32 cellular contexts compared by ENCODE assay signal in the genomic region with DNA sequence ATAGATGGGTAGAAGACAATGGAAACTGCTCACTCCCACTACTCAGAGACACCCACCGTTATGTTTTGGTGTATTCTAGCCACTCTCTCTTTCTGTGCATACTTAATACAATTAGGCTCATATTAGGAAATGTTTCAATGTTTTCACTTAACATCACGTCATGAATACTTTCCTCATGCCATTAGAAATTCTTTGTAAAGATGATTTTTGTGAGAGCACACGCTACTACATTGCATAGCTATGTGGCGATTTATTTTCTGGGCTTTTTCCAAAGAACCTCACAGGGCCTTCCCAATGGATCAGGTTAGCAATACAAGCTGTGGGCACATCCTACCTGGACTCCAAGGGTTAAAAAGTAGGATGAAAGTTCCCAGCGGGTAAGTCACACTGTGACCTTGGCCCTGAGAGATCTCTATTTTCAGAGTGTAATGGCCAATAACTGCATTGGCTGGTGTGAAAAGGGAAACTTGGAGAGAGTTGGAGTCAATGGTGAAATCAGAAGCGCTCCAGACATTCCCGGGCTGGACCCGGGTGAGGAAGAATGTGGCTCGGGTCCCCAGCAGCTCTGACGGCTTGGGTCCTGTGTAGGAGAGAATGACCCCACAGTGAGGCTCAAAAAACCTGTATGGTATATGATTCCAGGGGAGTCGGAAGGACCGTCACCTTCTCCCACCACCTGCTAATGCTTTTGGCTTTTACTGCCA. TPM values are rescaled to one million over a fixed set of nuclear protein-coding genes. Genes with fewer than 3 reads are reported as not detected.
DNase-seq lines count a peak whose midpoint lies in the region; ATAC-seq, FAIRE-seq and TF ChIP-seq lines count a peak whose summit lies in the region.
"Had no signal": no experiment of that assay in that cellular context is flagged by ENCODE, and none has a peak within 500 bp of the region (broad histone marks: within the 10 kb centered on the region; RNA-seq: fewer than 3 reads in every experiment).

No MANE protein-coding gene starts in this region.

- CTCF ChIA-PET in HepG2 (lab: Yijun Ruan, JAX; ENCODE audit: low intra/inter-chr PET ratio, low total read pairs): no interaction called here

- DNase-seq in HepG2 (ENCODE audit: low spot score): no peak
- no peak for DNase-seq in right lobe of liver
- DNase-seq in chondrocyte (ENCODE audit: low spot score): no peak
- no peak for DNase-seq in activated naive CD4-positive, alpha-beta T cell treated with Interleukin-2 at 50 U/mL for 16 hours
- DNase-seq in osteoblast (ENCODE audit: insufficient read length, low spot score, missing footprints): no peak
- DNase-seq in globus pallidus (ENCODE audit: low spot score): no peak
- no peak for DNase-seq in omental fat pad (ENCODE audit: low spot score)
- DNase-seq: activated CD4-positive, alpha-beta memory T cell treated with anti-CD3 and anti-CD28 coated beads, Interleukin-2, amount 10 ng/mL, durations not matched to agents 7 days and 5 days; activated CD4-positive, CD25-positive, alpha-beta regulatory T cell treated with anti-CD3 and anti-CD28 coated beads, Interleukin-2, amount 50 U/mL, for 72 hours; activated CD8-positive, alpha-beta memory T cell treated with anti-CD3 and anti-CD28 coated beads, Interleukin-2, amount 50 U/mL, for 48 hours; dermis blood vessel endothelial cell; foreskin keratinocyte; GDM1; mesenchymal stem cell; NCI-H510A; sigmoid colon; stimulated activated CD4-positive, alpha-beta T cell treated with anti-CD3 and anti-CD28 coated beads, Interleukin-15, amount 100 ng/mL, for 24 hours; stimulated activated naive B cell treated with anti-CD40 and anti-IgM and Interleukin-4, amounts not matched to agents 10 μg/mL and 1 μg/mL and 100 μg/mL, for 72 hours had no signal

- H3K27me3 Mint-ChIP-seq in chondrocyte (ENCODE audit: low read depth): peaks cover 54% of the 10 kb centered on the region

- no peak for FAIRE-seq in HepG2 (lab: Jason Lieb, UNC)
- FAIRE-seq: GM18507, HTR-8/SVneo had no signal

- H2AFZ ChIP-seq in HepG2 (ENCODE audit: low read length) (no peak overlapping the region), osteoblast (ENCODE audit: low read length) (no peak overlapping the region)
- H2AFZ ChIP-seq: hepatocyte had no signal

- no peak for TF ChIP-seq POLR2A in HepG2 (IDR thresholded peaks at IDR 0.05; ENCODE audit: insufficient read depth in 1 of 2, low read depth in 2 of 2, low read length in 2 of 2)
- TF ChIP-seq POLR2A in right lobe of liver (IDR thresholded peaks at IDR 0.05): no peak
- no peak for TF ChIP-seq POLR2A in gastroesophageal sphincter (IDR thresholded peaks at IDR 0.05)

- TF ChIP-seq RAD21 in HepG2 (CRISPR knock-in tag; IDR thresholded peaks at IDR 0.05): no peak

- H3K9ac ChIP-seq in HepG2 (ENCODE audit: insufficient read depth, low read depth, low read length): no peak overlapping the region
- H3K9ac ChIP-seq: BLaER1, neural progenitor cell had no signal

- H3K27ac Mint-ChIP-seq in chondrocyte (ENCODE audit: unreplicated experiment): peak overlapping the region; percentile 57
- H3K27ac Mint-ChIP-seq: activated CD4-positive, alpha-beta memory T cell treated with anti-CD3 and anti-CD28 coated beads, Interleukin-2, amount 10 ng/mL, durations not matched to agents 7 days and 5 days; activated naive CD4-positive, alpha-beta T cell treated with anti-CD3 and anti-CD28 coated beads, Interleukin-2, amount 50 U/mL, for 24 hours; neural progenitor cell; progenitor cell of endocrine pancreas; stimulated activated naive B cell treated with anti-CD40 and anti-IgM and Interleukin-4, amounts not matched to agents 10 μg/mL and 1 μg/mL and 100 μg/mL, for 72 hours had no signal

- peak overlapping the region in 1 of 3 experiments; percentile 52; a peak in 1 of 6 replicates for H3K4me3 ChIP-seq in HepG2 (replicated peaks in 1 of 3; ENCODE audit: insufficient read depth in 1 of 3, low read depth in 2 of 3, low read length in 3 of 3)
- H3K4me3 ChIP-seq in right lobe of liver: no peak overlapping the region
- H3K4me3 ChIP-seq in gastroesophageal sphincter: no peak overlapping the region
- H3K4me3 ChIP-seq in osteoblast (ENCODE audit: insufficient read depth, low read length): no peak overlapping the region
- H3K4me3 ChIP-seq: BLaER1, cardiac muscle cell, hepatocyte, neural progenitor cell, sigmoid colon had no signal

- H3K9me3 ChIP-seq in HepG2 (ENCODE audit: low read length) (no peaks in the 10 kb centered on the region), right lobe of liver (no peaks in the 10 kb centered on the region), gastroesophageal sphincter (no peaks in the 10 kb centered on the region), osteoblast (ENCODE audit: low read depth, low read length) (no peaks in the 10 kb centered on the region)
- H3K9me3 ChIP-seq: BLaER1, sigmoid colon had no signal

- peaks cover 3% of the 10 kb centered on the region for H3K36me3 Mint-ChIP-seq in chondrocyte (ENCODE audit: low read depth)
- H3K36me3 Mint-ChIP-seq: activated naive CD4-positive, alpha-beta T cell treated with anti-CD3 and anti-CD28 coated beads, Interleukin-2, amount 50 U/mL, for 24 hours; neural progenitor cell; stimulated activated naive B cell treated with anti-CD40 and anti-IgM and Interleukin-4, amounts not matched to agents 10 μg/mL and 1 μg/mL and 100 μg/mL, for 72 hours had no signal

- H3K4me1 ChIP-seq in HepG2 (ENCODE audit: insufficient read depth, low read length): peaks cover 11% of the 10 kb centered on the region
- no peaks in the 10 kb centered on the region for H3K4me1 ChIP-seq in right lobe of liver
- H3K4me1 ChIP-seq in gastroesophageal sphincter: no peaks in the 10 kb centered on the region
- no peaks in the 10 kb centered on the region for H3K4me1 ChIP-seq in osteoblast (ENCODE audit: insufficient read depth, low read length)
- H3K4me1 ChIP-seq: BLaER1, foreskin keratinocyte, neural progenitor cell had no signal

- ATAC-seq in HepG2: peak; percentile 73
- no peak for ATAC-seq in right lobe of liver
- peak; percentile 39 for ATAC-seq in gastroesophageal sphincter
- no peak for ATAC-seq in omental fat pad (ENCODE audit: low FRiP score)
- ATAC-seq: foreskin keratinocyte, left lobe of liver had no signal

- no peaks in the 10 kb centered on the region for H3K36me3 ChIP-seq in HepG2 (replicated peaks in 1 of 2; ENCODE audit: control insufficient read depth in 1 of 2, insufficient read depth in 2 of 2, low read length in 2 of 2)
- no peaks in the 10 kb centered on the region for H3K36me3 ChIP-seq in right lobe of liver
- H3K36me3 ChIP-seq in gastroesophageal sphincter: no peaks in the 10 kb centered on the region
- no peaks in the 10 kb centered on the region for H3K36me3 ChIP-seq in osteoblast (ENCODE audit: insufficient read depth, low read length)
- H3K36me3 ChIP-seq: BLaER1, cardiac muscle cell, neural progenitor cell, sigmoid colon had no signal

- TF ChIP-seq EP300 in HepG2 (IDR thresholded peaks at IDR 0.05; ENCODE audit: low read depth in 2 of 2, low read length in 2 of 2): no peak
- TF ChIP-seq EP300 in HepG2 (CRISPR knock-in tag; IDR thresholded peaks at IDR 0.05; ENCODE audit: borderline replicate concordance): no peak
- no peak for TF ChIP-seq EP300 in gastroesophageal sphincter (IDR thresholded peaks at IDR 0.05)

- H3K4me3 Mint-ChIP-seq in chondrocyte (ENCODE audit: unreplicated experiment): no peak overlapping the region
- H3K4me3 Mint-ChIP-seq: activated CD4-positive, alpha-beta memory T cell treated with anti-CD3 and anti-CD28 coated beads, Interleukin-2, amount 10 ng/mL, durations not matched to agents 7 days and 5 days; activated naive CD4-positive, alpha-beta T cell treated with anti-CD3 and anti-CD28 coated beads, Interleukin-2, amount 50 U/mL, for 24 hours; neural progenitor cell had no signal

- H3K27me3 ChIP-seq in HepG2 (ENCODE audit: control insufficient read depth in 1 of 2, insufficient read depth in 2 of 2, low read length in 2 of 2) (peaks cover 3 to 41% of the 10 kb centered on the region in 2 experiments; a peak in 3 of 5 replicates), right lobe of liver (peaks cover 0 to 7% of the 10 kb centered on the region in 2 donors), gastroesophageal sphincter (peaks cover 48% of the 10 kb centered on the region), osteoblast (ENCODE audit: insufficient read depth, low read length) (peaks cover 59% of the 10 kb centered on the region)
- H3K27me3 ChIP-seq: BLaER1 had no signal

- POLR2A ChIA-PET in HepG2 (lab: Yijun Ruan, JAX): no interaction called here

- H3K9me3 Mint-ChIP-seq in chondrocyte (ENCODE audit: low read depth): no peaks in the 10 kb centered on the region
- H3K9me3 Mint-ChIP-seq: activated CD4-positive, alpha-beta memory T cell treated with anti-CD3 and anti-CD28 coated beads, Interleukin-2, amount 10 ng/mL, durations not matched to agents 7 days and 5 days; activated naive CD4-positive, alpha-beta T cell treated with anti-CD3 and anti-CD28 coated beads, Interleukin-2, amount 50 U/mL, for 24 hours; neural progenitor cell; stimulated activated naive B cell treated with anti-CD40 and anti-IgM and Interleukin-4, amounts not matched to agents 10 μg/mL and 1 μg/mL and 100 μg/mL, for 72 hours had no signal

- H3K79me2 ChIP-seq in HepG2 (ENCODE audit: insufficient read depth, low read length) (no peaks in the 10 kb centered on the region), osteoblast (ENCODE audit: insufficient read depth, low read length) (no peaks in the 10 kb centered on the region)
- H3K79me2 ChIP-seq: hepatocyte had no signal

- H3K27ac ChIP-seq in HepG2 (ENCODE audit: extremely low read length, insufficient read depth, low read length): no peak overlapping the region
- H3K27ac ChIP-seq in right lobe of liver: no peak overlapping the region
- no peak overlapping the region for H3K27ac ChIP-seq in gastroesophageal sphincter
- no peak overlapping the region for H3K27ac ChIP-seq in osteoblast (ENCODE audit: low read depth, low read length)
- H3K27ac ChIP-seq: 22Rv1, BLaER1, cardiac muscle cell, foreskin keratinocyte, hepatocyte, neural progenitor cell, RWPE1, sigmoid colon had no signal

- in situ Hi-C loops in HepG2 (cut with HindIII; ENCODE audit: extremely low pct_ligation_motif_present, low pct_unique_long_range_greater_than_20kb): no loop called here

- no TSS peak for BruUV-seq in HepG2 (replicated peaks; lab: Mats Ljungman, UMichigan)

- H3K4me1 Mint-ChIP-seq in chondrocyte (ENCODE audit: low read depth): peaks cover 5% of the 10 kb centered on the region
- H3K4me1 Mint-ChIP-seq: activated CD4-positive, alpha-beta memory T cell treated with anti-CD3 and anti-CD28 coated beads, Interleukin-2, amount 10 ng/mL, durations not matched to agents 7 days and 5 days; activated naive CD4-positive, alpha-beta T cell treated with anti-CD3 and anti-CD28 coated beads, Interleukin-2, amount 50 U/mL, for 24 hours had no signal

- 36% methylated on average over 12 of the region's 12 CpGs for WGBS in HepG2 (ENCODE audit: low lambda C conversion rate)
- WGBS in right lobe of liver (ENCODE audit: insufficient coverage, low coverage, low lambda C conversion rate, missing lambda C conversion rate): 46% methylated on average over 12 of the region's 12 CpGs
- 53 to 55% methylated on average over 4 to 11 of the region's 12 CpGs for WGBS in gastroesophageal sphincter (ENCODE audit: low coverage in 1 of 2), 2 donors

- intact Hi-C loops in HepG2 (cut with micrococcal nuclease; ENCODE audit: unreplicated experiment) (no loop called here), right lobe of liver (cut with DNase I) (no loop called here)

- H3K4me2 ChIP-seq in HepG2 (ENCODE audit: low read depth, low read length) (peak overlapping the region; percentile 37; the same call in 1 of the 2 replicates), osteoblast (ENCODE audit: insufficient read depth, low read length) (no peak overlapping the region)
- H3K4me2 ChIP-seq: BLaER1, hepatocyte had no signal

- TF ChIP-seq CTCF in HepG2 (CRISPR knock-in tag; IDR thresholded peaks at IDR 0.05): no peak
- TF ChIP-seq CTCF in right lobe of liver (IDR thresholded peaks at IDR 0.05): no peak
- TF ChIP-seq CTCF in chondrocyte (IDR thresholded peaks at IDR 0.05): no peak
- TF ChIP-seq CTCF in gastroesophageal sphincter (IDR thresholded peaks at IDR 0.05): no peak
- TF ChIP-seq CTCF in osteoblast (IDR thresholded peaks at IDR 0.05; ENCODE audit: extremely low read depth, low read depth, low read length): no peak
- no peak for TF ChIP-seq CTCF in omental fat pad (IDR thresholded peaks at IDR 0.05)

- H4K20me1 ChIP-seq in HepG2 (ENCODE audit: insufficient read depth, low read length) (no peaks in the 10 kb centered on the region), osteoblast (ENCODE audit: insufficient read depth, low read length) (no peaks in the 10 kb centered on the region)
- H4K20me1 ChIP-seq: BLaER1 had no signal

RNA-seq across cellular contexts. Expression of gene TGM7, which starts 9.5 kb away (rescaled TPM):
- total RNA-seq in HepG2 (2016; rRNA removed; fragmentation: Illumina TruSeq; extraction: Trizol): not detected in 2 replicates
- not detected in 2 replicates for total RNA-seq in HepG2 (2016; cell fraction: cytosol; rRNA removed; fragmentation: Illumina TruSeq; extraction: Trizol; ENCODE audit: low read depth)
- total RNA-seq in HepG2 (2016; cell fraction: insoluble cytoplasmic fraction; rRNA removed; fragmentation: Illumina TruSeq; extraction: Trizol): not detected in 2 replicates
- total RNA-seq in HepG2 (2016; cell fraction: membrane; rRNA removed; fragmentation: Illumina TruSeq; extraction: Trizol): not detected in 2 replicates
- not detected in 2 replicates for total RNA-seq in HepG2 (2016; cell fraction: nucleus; rRNA removed; fragmentation: Illumina TruSeq; extraction: Trizol)
- not detected in 2 replicates for polyA plus RNA-seq in HepG2 (2011; rRNA removed)
- polyA plus RNA-seq in HepG2 (2011; cell fraction: cytosol; rRNA removed): not detected in 2 replicates
- not detected in 2 replicates for polyA plus RNA-seq in HepG2 (2011; cell fraction: nucleus; rRNA removed)
- not detected in 2 replicates for polyA plus RNA-seq in HepG2 (2012)
- not detected in 2 replicates for polyA plus RNA-seq in HepG2 (2016; cell fraction: cytosol; fragmentation: Illumina TruSeq; extraction: Trizol; ENCODE audit: low read depth)
- not detected in 2 replicates for polyA plus RNA-seq in HepG2 (2016; cell fraction: insoluble cytoplasmic fraction; fragmentation: Illumina TruSeq; extraction: Trizol; ENCODE audit: low read depth)
- polyA plus RNA-seq in HepG2 (2016; cell fraction: membrane; fragmentation: Illumina TruSeq; extraction: Trizol; ENCODE audit: low read depth): not detected in 2 replicates
- not detected in 2 replicates for polyA plus RNA-seq in HepG2 (2016; cell fraction: nucleus; fragmentation: Illumina TruSeq; extraction: Trizol; ENCODE audit: insufficient read depth, low read depth)
- polyA minus RNA-seq in HepG2 (2011; rRNA and poly(A)+ RNA removed; ENCODE audit: low replicate concordance): not detected in 2 replicates
- not detected in 2 replicates for polyA minus RNA-seq in HepG2 (2011; cell fraction: cytosol; rRNA and poly(A)+ RNA removed)
- not detected in 2 replicates for polyA minus RNA-seq in HepG2 (2011; cell fraction: nucleus; rRNA and poly(A)+ RNA removed)
- not detected for total RNA-seq in right lobe of liver
- total RNA-seq in chondrocyte: not detected in 3 replicates
- not detected for total RNA-seq in gastroesophageal sphincter
- not detected in 2 replicates for total RNA-seq in osteoblast
- not detected for total RNA-seq in omental fat pad
- total RNA-seq: activated CD4-positive, alpha-beta memory T cell treated with anti-CD3 and anti-CD28 coated beads, Interleukin-2, amount 10 ng/mL, durations not matched to agents 7 days and 5 days; cardiac muscle cell; dermis blood vessel endothelial cell; foreskin keratinocyte; hepatocyte; left lobe of liver; progenitor cell of endocrine pancreas; sigmoid colon; T-helper 1 cell treated with Interleukin-12 subunit alpha and Interleukin-12 subunit beta and Interleukin-4 antibody, amounts not matched to agents 30 ng/mL and 1 ng/mL, for 36 hours; ureter had no signal
- polyA plus RNA-seq: cardiac muscle cell, foreskin keratinocyte, hepatocyte, sigmoid colon had no signal

RNA-seq across cellular contexts. Expression of gene TGM5, which starts 25.8 kb away (rescaled TPM):
- 0.18 and 0.22 TPM in 2 replicates for total RNA-seq in HepG2 (2016; rRNA removed; fragmentation: Illumina TruSeq; extraction: Trizol)
- total RNA-seq in HepG2 (2016; cell fraction: cytosol; rRNA removed; fragmentation: Illumina TruSeq; extraction: Trizol; ENCODE audit: low read depth): not detected in 2 replicates
- 0.22 and 0.30 TPM in 2 replicates for total RNA-seq in HepG2 (2016; cell fraction: insoluble cytoplasmic fraction; rRNA removed; fragmentation: Illumina TruSeq; extraction: Trizol)
- 0.09 and 0.14 TPM in 2 replicates for total RNA-seq in HepG2 (2016; cell fraction: membrane; rRNA removed; fragmentation: Illumina TruSeq; extraction: Trizol)
- 0.16 TPM in 1 of 2 replicates, not detected in the other for total RNA-seq in HepG2 (2016; cell fraction: nucleus; rRNA removed; fragmentation: Illumina TruSeq; extraction: Trizol)
- polyA plus RNA-seq in HepG2 (2011; rRNA removed): 0.55 and 0.65 TPM in 2 replicates
- 0.38 and 0.54 TPM in 2 replicates for polyA plus RNA-seq in HepG2 (2011; cell fraction: cytosol; rRNA removed)
- polyA plus RNA-seq in HepG2 (2011; cell fraction: nucleus; rRNA removed): 1.7 and 1.9 TPM in 2 replicates
- 0.08 TPM in 1 of 2 replicates, not detected in the other for polyA plus RNA-seq in HepG2 (2012)
- polyA plus RNA-seq in HepG2 (2016; cell fraction: cytosol; fragmentation: Illumina TruSeq; extraction: Trizol; ENCODE audit: low read depth): 0.05 and 0.09 TPM in 2 replicates
- polyA plus RNA-seq in HepG2 (2016; cell fraction: insoluble cytoplasmic fraction; fragmentation: Illumina TruSeq; extraction: Trizol; ENCODE audit: low read depth): 0.13 and 0.21 TPM in 2 replicates
- polyA plus RNA-seq in HepG2 (2016; cell fraction: membrane; fragmentation: Illumina TruSeq; extraction: Trizol; ENCODE audit: low read depth): 0.18 and 0.22 TPM in 2 replicates
- 0.40 and 0.59 TPM in 2 replicates for polyA plus RNA-seq in HepG2 (2016; cell fraction: nucleus; fragmentation: Illumina TruSeq; extraction: Trizol; ENCODE audit: insufficient read depth, low read depth)
- 0.56 TPM in 1 of 2 replicates, not detected in the other for polyA minus RNA-seq in HepG2 (2011; rRNA and poly(A)+ RNA removed; ENCODE audit: low replicate concordance)
- polyA minus RNA-seq in HepG2 (2011; cell fraction: cytosol; rRNA and poly(A)+ RNA removed): not detected in 2 replicates
- polyA minus RNA-seq in HepG2 (2011; cell fraction: nucleus; rRNA and poly(A)+ RNA removed): 0.39 and 0.50 TPM in 2 replicates
- not detected for total RNA-seq in right lobe of liver
- total RNA-seq in chondrocyte: not detected in 3 replicates
- 1 to 10 TPM in 1 of 4 donors, under 1 TPM in 2, not detected in 1; 0.31 to 1.3 (median 0.58) TPM for total RNA-seq in gastroesophageal sphincter
- total RNA-seq in osteoblast: not detected in 2 replicates
- total RNA-seq in omental fat pad: 1 to 10 TPM in 1 of 4 donors, under 1 TPM in 2, not detected in 1; 0.28 to 5.0 (median 0.94) TPM
- total RNA-seq: cardiac muscle cell, dermis blood vessel endothelial cell, foreskin keratinocyte, hepatocyte, left lobe of liver, progenitor cell of endocrine pancreas had no signal
- polyA plus RNA-seq: cardiac muscle cell, foreskin keratinocyte, hepatocyte, sigmoid colon had no signal

RNA-seq across cellular contexts. Expression of gene LCMT2, which starts 37.8 kb away (rescaled TPM):
- total RNA-seq in HepG2 (2016; rRNA removed; fragmentation: Illumina TruSeq; extraction: Trizol) (9.1 and 10.7 TPM in 2 replicates), right lobe of liver (1 to 10 TPM; 2.9 to 4.9 (median 3.9) TPM), chondrocyte (7.1 to 8.4 TPM (median 7.4 TPM) in 3 replicates), gastroesophageal sphincter (1 to 10 TPM; 5.4 to 9.5 (median 6.4) TPM), osteoblast (6.9 and 7.7 TPM in 2 replicates), omental fat pad (10 to 100 TPM in 1 of 4 donors, 1 to 10 TPM in 3; 7.3 to 10.8 (median 9.3) TPM)
- 1.0 and 1.1 TPM in 2 replicates for total RNA-seq in HepG2 (2016; cell fraction: cytosol; rRNA removed; fragmentation: Illumina TruSeq; extraction: Trizol; ENCODE audit: low read depth)
- total RNA-seq in HepG2 (2016; cell fraction: insoluble cytoplasmic fraction; rRNA removed; fragmentation: Illumina TruSeq; extraction: Trizol): 9.5 and 9.9 TPM in 2 replicates
- total RNA-seq in HepG2 (2016; cell fraction: membrane; rRNA removed; fragmentation: Illumina TruSeq; extraction: Trizol): 4.2 and 5.4 TPM in 2 replicates
- total RNA-seq in HepG2 (2016; cell fraction: nucleus; rRNA removed; fragmentation: Illumina TruSeq; extraction: Trizol): 7.5 and 10.1 TPM in 2 replicates
- 6.2 and 6.9 TPM in 2 replicates for polyA plus RNA-seq in HepG2 (2011; rRNA removed)
- 3.8 and 5.2 TPM in 2 replicates for polyA plus RNA-seq in HepG2 (2011; cell fraction: cytosol; rRNA removed)
- 3.6 and 3.8 TPM in 2 replicates for polyA plus RNA-seq in HepG2 (2011; cell fraction: nucleus; rRNA removed)
- 2.6 and 3.4 TPM in 2 replicates for polyA plus RNA-seq in HepG2 (2012)
- 0.35 and 0.70 TPM in 2 replicates for polyA plus RNA-seq in HepG2 (2016; cell fraction: cytosol; fragmentation: Illumina TruSeq; extraction: Trizol; ENCODE audit: low read depth)
- polyA plus RNA-seq in HepG2 (2016; cell fraction: insoluble cytoplasmic fraction; fragmentation: Illumina TruSeq; extraction: Trizol; ENCODE audit: low read depth): 7.7 and 8.4 TPM in 2 replicates
- 2.0 TPM in 2 replicates for polyA plus RNA-seq in HepG2 (2016; cell fraction: membrane; fragmentation: Illumina TruSeq; extraction: Trizol; ENCODE audit: low read depth)
- 6.8 and 7.6 TPM in 2 replicates for polyA plus RNA-seq in HepG2 (2016; cell fraction: nucleus; fragmentation: Illumina TruSeq; extraction: Trizol; ENCODE audit: insufficient read depth, low read depth)
- 15.1 and 52.2 TPM in 2 replicates for polyA minus RNA-seq in HepG2 (2011; rRNA and poly(A)+ RNA removed; ENCODE audit: low replicate concordance)
- polyA minus RNA-seq in HepG2 (2011; cell fraction: cytosol; rRNA and poly(A)+ RNA removed): 3.9 and 5.1 TPM in 2 replicates
- polyA minus RNA-seq in HepG2 (2011; cell fraction: nucleus; rRNA and poly(A)+ RNA removed): 20.6 and 24.9 TPM in 2 replicates

Comparison
In these comparisons a context has a peak if more than half of its experiments do, and no peak if none do; other contexts are left out.
1. ATAC-seq: peak in HepG2 (single experiment) and gastroesophageal sphincter (single experiment); none in right lobe of liver (0 of 4) and omental fat pad (single experiment).